Comparison of ENCODE assay signal across 1 cellular context in genomic region chr1:201125019-201125418, GRCh38.
TF ChIP-seq lines count a peak whose summit lies in the region.

No MANE protein-coding gene starts in this region.

TF ChIP-seq in HepG2, 621 proteins besides CTCF, POLR2A, EP300 and RAD21:
- TF ChIP-seq FOXC1 (CRISPR knock-in tag; IDR thresholded peaks at IDR 0.05; ENCODE audit: borderline replicate concordance) (no peak), ARNT (IDR thresholded peaks at IDR 0.05) (no peak), MYPOP (CRISPR knock-in tag; IDR thresholded peaks at IDR 0.05) (no peak), FIP1L1 (IDR thresholded peaks at IDR 0.05; ENCODE audit: borderline replicate concordance, insufficient read depth, low read depth, low read length) (no peak), JDP2 (CRISPR knock-in tag; IDR thresholded peaks at IDR 0.05; ENCODE audit: borderline replicate concordance) (no peak), ZNF703 (CRISPR knock-in tag; IDR thresholded peaks at IDR 0.05; ENCODE audit: borderline replicate concordance) (no peak), CBX2 (IDR thresholded peaks at IDR 0.05; ENCODE audit: low read depth, low read length) (no peak), CBX2 (CRISPR knock-in tag; IDR thresholded peaks at IDR 0.05; ENCODE audit: low read depth) (no peak), MLLT10 (CRISPR knock-in tag; IDR thresholded peaks at IDR 0.05) (no peak), ZSCAN31 (CRISPR knock-in tag; IDR thresholded peaks at IDR 0.05; ENCODE audit: low read depth) (no peak), DZIP1 (CRISPR knock-in tag; IDR thresholded peaks at IDR 0.05) (no peak), ZNF710 (CRISPR knock-in tag; IDR thresholded peaks at IDR 0.05; ENCODE audit: borderline replicate concordance) (no peak), MYC (CRISPR knock-in tag; IDR thresholded peaks at IDR 0.05; ENCODE audit: borderline replicate concordance) (no peak), ZNF839 (CRISPR knock-in tag; IDR thresholded peaks at IDR 0.05; ENCODE audit: borderline replicate concordance) (no peak), CEBPG (CRISPR knock-in tag; IDR thresholded peaks at IDR 0.05) (no peak), ZNF318 (CRISPR knock-in tag; IDR thresholded peaks at IDR 0.05) (no peak)
- TF ChIP-seq, protein P1, sequence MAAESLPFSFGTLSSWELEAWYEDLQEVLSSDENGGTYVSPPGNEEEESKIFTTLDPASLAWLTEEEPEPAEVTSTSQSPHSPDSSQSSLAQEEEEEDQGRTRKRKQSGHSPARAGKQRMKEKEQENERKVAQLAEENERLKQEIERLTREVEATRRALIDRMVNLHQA (CRISPR knock-in tag; IDR thresholded peaks at IDR 0.05) = no peak
- TF ChIP-seq, protein P2, sequence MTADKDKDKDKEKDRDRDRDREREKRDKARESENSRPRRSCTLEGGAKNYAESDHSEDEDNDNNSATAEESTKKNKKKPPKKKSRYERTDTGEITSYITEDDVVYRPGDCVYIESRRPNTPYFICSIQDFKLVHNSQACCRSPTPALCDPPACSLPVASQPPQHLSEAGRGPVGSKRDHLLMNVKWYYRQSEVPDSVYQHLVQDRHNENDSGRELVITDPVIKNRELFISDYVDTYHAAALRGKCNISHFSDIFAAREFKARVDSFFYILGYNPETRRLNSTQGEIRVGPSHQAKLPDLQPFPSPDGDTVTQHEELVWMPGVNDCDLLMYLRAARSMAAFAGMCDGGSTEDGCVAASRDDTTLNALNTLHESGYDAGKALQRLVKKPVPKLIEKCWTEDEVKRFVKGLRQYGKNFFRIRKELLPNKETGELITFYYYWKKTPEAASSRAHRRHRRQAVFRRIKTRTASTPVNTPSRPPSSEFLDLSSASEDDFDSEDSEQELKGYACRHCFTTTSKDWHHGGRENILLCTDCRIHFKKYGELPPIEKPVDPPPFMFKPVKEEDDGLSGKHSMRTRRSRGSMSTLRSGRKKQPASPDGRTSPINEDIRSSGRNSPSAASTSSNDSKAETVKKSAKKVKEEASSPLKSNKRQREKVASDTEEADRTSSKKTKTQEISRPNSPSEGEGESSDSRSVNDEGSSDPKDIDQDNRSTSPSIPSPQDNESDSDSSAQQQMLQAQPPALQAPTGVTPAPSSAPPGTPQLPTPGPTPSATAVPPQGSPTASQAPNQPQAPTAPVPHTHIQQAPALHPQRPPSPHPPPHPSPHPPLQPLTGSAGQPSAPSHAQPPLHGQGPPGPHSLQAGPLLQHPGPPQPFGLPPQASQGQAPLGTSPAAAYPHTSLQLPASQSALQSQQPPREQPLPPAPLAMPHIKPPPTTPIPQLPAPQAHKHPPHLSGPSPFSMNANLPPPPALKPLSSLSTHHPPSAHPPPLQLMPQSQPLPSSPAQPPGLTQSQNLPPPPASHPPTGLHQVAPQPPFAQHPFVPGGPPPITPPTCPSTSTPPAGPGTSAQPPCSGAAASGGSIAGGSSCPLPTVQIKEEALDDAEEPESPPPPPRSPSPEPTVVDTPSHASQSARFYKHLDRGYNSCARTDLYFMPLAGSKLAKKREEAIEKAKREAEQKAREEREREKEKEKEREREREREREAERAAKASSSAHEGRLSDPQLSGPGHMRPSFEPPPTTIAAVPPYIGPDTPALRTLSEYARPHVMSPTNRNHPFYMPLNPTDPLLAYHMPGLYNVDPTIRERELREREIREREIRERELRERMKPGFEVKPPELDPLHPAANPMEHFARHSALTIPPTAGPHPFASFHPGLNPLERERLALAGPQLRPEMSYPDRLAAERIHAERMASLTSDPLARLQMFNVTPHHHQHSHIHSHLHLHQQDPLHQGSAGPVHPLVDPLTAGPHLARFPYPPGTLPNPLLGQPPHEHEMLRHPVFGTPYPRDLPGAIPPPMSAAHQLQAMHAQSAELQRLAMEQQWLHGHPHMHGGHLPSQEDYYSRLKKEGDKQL (CRISPR knock-in tag; IDR thresholded peaks at IDR 0.05; ENCODE audit: low read depth) = no peak
